Comparison of ENCODE assay signal across 1 cellular context in genomic region chrX:47204970-47205369, GRCh38.
TF ChIP-seq lines count a peak whose summit lies in the region.

No MANE protein-coding gene starts in this region.

TF ChIP-seq in HCT116, 20 proteins besides CTCF, POLR2A, EP300 and RAD21:
- TF ChIP-seq EZH2 (IDR thresholded peaks at IDR 0.05) (no peak), ZBTB33 (IDR thresholded peaks at IDR 0.05; ENCODE audit: extremely low read depth, insufficient replicate concordance, low read length) (no peak), YY1 (IDR thresholded peaks at IDR 0.05; ENCODE audit: extremely low read depth, insufficient replicate concordance, low read depth, low read length) (no peak), FOSL1 (IDR thresholded peaks at IDR 0.05; ENCODE audit: low read depth) (no peak)
